In the genomic region with DNA sequence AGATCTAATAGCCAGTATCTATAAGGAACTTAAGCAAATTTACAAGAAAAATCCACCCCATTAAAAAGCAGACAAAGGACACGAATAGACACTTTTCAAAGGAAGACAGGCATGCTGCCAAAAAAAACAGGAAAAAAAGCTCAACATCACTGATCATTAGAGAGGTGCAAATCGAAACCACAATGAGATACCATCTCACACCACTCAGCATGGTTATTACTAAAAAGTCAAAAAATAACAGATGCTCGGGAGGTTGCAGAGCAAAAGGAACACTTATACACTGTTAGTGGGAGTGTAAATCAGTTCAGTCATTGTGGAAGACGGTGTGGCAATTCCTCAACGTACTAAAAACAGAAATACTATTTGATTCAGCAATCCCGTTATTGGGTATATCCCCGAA, we compare ENCODE assay signal across 14 cellular contexts. TPM values are rescaled to one million over a fixed set of nuclear protein-coding genes. Genes with fewer than 3 reads are reported as not detected.
DNase-seq lines count a peak whose midpoint lies in the region; ATAC-seq and TF ChIP-seq lines count a peak whose summit lies in the region.
"Had no signal": no experiment of that assay in that cellular context is flagged by ENCODE, and none has a peak within 500 bp of the region (broad histone marks: within the 10 kb centered on the region; RNA-seq: fewer than 3 reads in every experiment).

No MANE protein-coding gene starts in this region.

- in situ Hi-C loops in KBM-7 (cut with MboI; ENCODE audit: low pct_unique_long_range_greater_than_20kb, low sequenced_read_pairs): no loop called here

- peaks cover 70% of the 10 kb centered on the region for H3K36me3 Mint-ChIP-seq in activated T-cell treated with anti-CD3 and anti-CD28 coated beads, Interleukin-2, amount 50 U/mL, for 24 hours (ENCODE audit: low read depth)
- H3K36me3 Mint-ChIP-seq in activated T-helper 17 cell treated with anti-CD3 and anti-CD28 coated beads, Interleukin-2, amount 50 U/mL, for 72 hours (ENCODE audit: low read depth): peaks cover 66% of the 10 kb centered on the region
- peaks cover 18 to 57% (median 30%) of the 10 kb centered on the region in 5 donors for H3K36me3 Mint-ChIP-seq in naive thymus-derived CD4-positive, alpha-beta T cell

- peaks cover 44% of the 10 kb centered on the region for H3K4me1 Mint-ChIP-seq in activated T-cell treated with anti-CD3 and anti-CD28 coated beads, Interleukin-2, amount 50 U/mL, for 24 hours (ENCODE audit: low read depth)
- H3K4me1 Mint-ChIP-seq in activated T-helper 17 cell treated with anti-CD3 and anti-CD28 coated beads, Interleukin-2, amount 50 U/mL, for 72 hours: peaks cover 25% of the 10 kb centered on the region
- H3K4me1 Mint-ChIP-seq in naive thymus-derived CD4-positive, alpha-beta T cell: peaks cover 24 to 50% (median 44%) of the 10 kb centered on the region in 7 donors

- H3K27me3 Mint-ChIP-seq in activated T-cell treated with anti-CD3 and anti-CD28 coated beads, Interleukin-2, amount 50 U/mL, for 24 hours: no peaks in the 10 kb centered on the region
- H3K27me3 Mint-ChIP-seq in activated T-helper 17 cell treated with anti-CD3 and anti-CD28 coated beads, Interleukin-2, amount 50 U/mL, for 72 hours: no peaks in the 10 kb centered on the region
- no peaks in the 10 kb centered on the region for H3K27me3 Mint-ChIP-seq in naive thymus-derived CD4-positive, alpha-beta T cell
- H3K27me3 Mint-ChIP-seq: stimulated activated naive B cell treated with anti-CD40 and anti-IgM and Interleukin-4, amounts not matched to agents 10 μg/mL and 1 μg/mL and 100 μg/mL, for 72 hours had no signal

- peaks cover 3 to 9% of the 10 kb centered on the region in 2 donors for H3K4me1 ChIP-seq in naive thymus-derived CD4-positive, alpha-beta T cell (ENCODE audit: control insufficient read depth in 2 of 2, insufficient read depth in 2 of 2, low read length in 2 of 2)
- H3K4me1 ChIP-seq in psoas muscle (no peaks in the 10 kb centered on the region), smooth muscle cell (ENCODE audit: low read depth) (no peaks in the 10 kb centered on the region)

- no peaks in the 10 kb centered on the region for H3K9me3 ChIP-seq in naive thymus-derived CD4-positive, alpha-beta T cell (ENCODE audit: control insufficient read depth in 2 of 3, low read length in 3 of 3)
- H3K9me3 ChIP-seq in psoas muscle: no peaks in the 10 kb centered on the region
- H3K9me3 ChIP-seq in smooth muscle cell (replicated peaks; ENCODE audit: low read depth): no peaks in the 10 kb centered on the region

- DNase-seq in activated T-cell treated with anti-CD3 and anti-CD28 coated beads, Interleukin-2, amount 50 U/mL, for 24 hours: no peak
- DNase-seq in activated T-cell treated with anti-CD3 and anti-CD28 coated beads for 4 hours: no peak
- DNase-seq in KBM-7: peak; percentile 56
- DNase-seq in naive thymus-derived CD4-positive, alpha-beta T cell: peak in 2 of 9 donors; percentile 10 to 15
- DNase-seq in psoas muscle: no peak
- DNase-seq in smooth muscle cell (lab: John Stamatoyannopoulos, UW; ENCODE audit: unreplicated experiment): no peak
- no peak for DNase-seq in HK-2 (ENCODE audit: unreplicated experiment)
- DNase-seq: activated gamma-delta T cell treated with Interleukin-2 at 50 U/mL for 16 hours; AML-193; foreskin melanocyte; NCI-H187; retina; stimulated activated naive B cell treated with anti-CD40 and anti-IgM and Interleukin-4, amounts not matched to agents 10 μg/mL and 1 μg/mL and 100 μg/mL, for 72 hours had no signal

- no peak overlapping the region for H3K27ac ChIP-seq in naive thymus-derived CD4-positive, alpha-beta T cell (ENCODE audit: low read depth, low read length)
- H3K27ac ChIP-seq in psoas muscle: no peak overlapping the region
- H3K27ac ChIP-seq in smooth muscle cell (ENCODE audit: low read depth): no peak overlapping the region

- POLR2A ChIA-PET in naive thymus-derived CD4-positive, alpha-beta T cell (lab: Charles Lee): no interaction called here

- no peaks in the 10 kb centered on the region for H3K27me3 ChIP-seq in naive thymus-derived CD4-positive, alpha-beta T cell (ENCODE audit: control insufficient read depth in 2 of 2, insufficient read depth in 2 of 2, low read length in 2 of 2)
- H3K27me3 ChIP-seq in psoas muscle (ENCODE audit: insufficient read depth in 3 of 3, low read length in 2 of 3) (no peaks in the 10 kb centered on the region), smooth muscle cell (ENCODE audit: low read depth) (no peaks in the 10 kb centered on the region)

- 67 to 69% (median 68%) methylated on average over 7 of the region's 7 CpGs for WGBS in psoas muscle, 3 donors
- WGBS in smooth muscle cell (ENCODE audit: low lambda C conversion rate): 92% methylated on average over 7 of the region's 7 CpGs

- H3K9me3 Mint-ChIP-seq in activated T-cell treated with anti-CD3 and anti-CD28 coated beads, Interleukin-2, amount 50 U/mL, for 24 hours: no peaks in the 10 kb centered on the region
- no peaks in the 10 kb centered on the region for H3K9me3 Mint-ChIP-seq in activated T-helper 17 cell treated with anti-CD3 and anti-CD28 coated beads, Interleukin-2, amount 50 U/mL, for 72 hours
- H3K9me3 Mint-ChIP-seq in naive thymus-derived CD4-positive, alpha-beta T cell: no peaks in the 10 kb centered on the region

- peaks cover 0 to 10% (median 0%) of the 10 kb centered on the region in 3 experiments for H3K36me3 ChIP-seq in naive thymus-derived CD4-positive, alpha-beta T cell (ENCODE audit: control insufficient read depth in 2 of 3, insufficient read depth in 3 of 3, low read length in 3 of 3)
- H3K36me3 ChIP-seq in psoas muscle (ENCODE audit: insufficient read depth in 1 of 2, low read depth in 1 of 2) (peaks cover 0 to 20% of the 10 kb centered on the region in 2 donors), smooth muscle cell (ENCODE audit: low read depth) (peaks cover 5% of the 10 kb centered on the region)

- peak; percentile 45 for ATAC-seq in activated T-helper 17 cell treated with anti-CD3 and anti-CD28 coated beads, Interleukin-2, amount 50 U/mL, for 72 hours (replicated peaks)
- no peak for ATAC-seq in naive thymus-derived CD4-positive, alpha-beta T cell
- ATAC-seq in psoas muscle: no peak
- ATAC-seq: stimulated activated naive B cell treated with anti-CD40 and anti-IgM and Interleukin-4, amounts not matched to agents 10 μg/mL and 1 μg/mL and 100 μg/mL, for 72 hours had no signal

- no peak for TF ChIP-seq CTCF in psoas muscle (IDR thresholded peaks at IDR 0.05)
- no peak for TF ChIP-seq CTCF in smooth muscle cell (IDR thresholded peaks at IDR 0.05; ENCODE audit: borderline replicate concordance, insufficient read depth, poor library complexity, severe bottlenecking)

- no peak overlapping the region for H3K9ac ChIP-seq in smooth muscle cell (ENCODE audit: low read depth)

- intact Hi-C loops in naive thymus-derived CD4-positive, alpha-beta T cell (cut with micrococcal nuclease): no loop called here
- intact Hi-C loops in psoas muscle (cut with DNase I): no loop called here

- peak overlapping the region; percentile 43 for H3K4me3 ChIP-seq in naive thymus-derived CD4-positive, alpha-beta T cell (ENCODE audit: low read length)
- H3K4me3 ChIP-seq in psoas muscle (no peak overlapping the region), smooth muscle cell (no peak overlapping the region)

- no peaks in the 10 kb centered on the region for H3F3A ChIP-seq in smooth muscle cell (ENCODE audit: low read depth)

- peaks cover 21% of the 10 kb centered on the region for H4K20me1 ChIP-seq in smooth muscle cell (ENCODE audit: low read depth)

- CTCF ChIA-PET in naive thymus-derived CD4-positive, alpha-beta T cell (lab: Charles Lee): interaction anchor here (1.1 kb wide), 2 partner anchors 9 to 13 kb away, joined by 3 read pairs; no protein-coding TSS in a partner anchor

- no peak overlapping the region for H3K4me3 Mint-ChIP-seq in activated T-cell treated with anti-CD3 and anti-CD28 coated beads, Interleukin-2, amount 50 U/mL, for 24 hours
- H3K4me3 Mint-ChIP-seq in activated T-helper 17 cell treated with anti-CD3 and anti-CD28 coated beads, Interleukin-2, amount 50 U/mL, for 72 hours: peak overlapping the region; percentile 40
- peak overlapping the region in 9 of 10 donors; percentile 19 to 74 (median 64) for H3K4me3 Mint-ChIP-seq in naive thymus-derived CD4-positive, alpha-beta T cell
- H3K4me3 Mint-ChIP-seq: stimulated activated naive B cell treated with anti-CD40 and anti-IgM and Interleukin-4, amounts not matched to agents 10 μg/mL and 1 μg/mL and 100 μg/mL, for 72 hours had no signal

- H3K79me2 ChIP-seq in smooth muscle cell (ENCODE audit: low read depth): peaks cover 5% of the 10 kb centered on the region

- no peak overlapping the region for H2AFZ ChIP-seq in smooth muscle cell (ENCODE audit: low read depth)

- no peak overlapping the region for H3K4me2 ChIP-seq in smooth muscle cell

- H3K27ac Mint-ChIP-seq in activated T-cell treated with anti-CD3 and anti-CD28 coated beads, Interleukin-2, amount 50 U/mL, for 24 hours: peak overlapping the region; percentile 38
- peak overlapping the region; percentile 5 for H3K27ac Mint-ChIP-seq in activated T-helper 17 cell treated with anti-CD3 and anti-CD28 coated beads, Interleukin-2, amount 50 U/mL, for 72 hours
- H3K27ac Mint-ChIP-seq in naive thymus-derived CD4-positive, alpha-beta T cell: peak overlapping the region; percentile 11 to 75 (median 52)
- H3K27ac Mint-ChIP-seq: stimulated activated naive B cell treated with anti-CD40 and anti-IgM and Interleukin-4, amounts not matched to agents 10 μg/mL and 1 μg/mL and 100 μg/mL, for 72 hours had no signal

RNA-seq across cellular contexts. Expression of a gene that starts 9.6 kb away (rescaled TPM):
- total RNA-seq in activated T-helper 17 cell treated with anti-CD3 and anti-CD28 coated beads, Interleukin-2, amount 50 U/mL, for 72 hours: 10 to 100 TPM; 57.3 to 73.8 TPM
- total RNA-seq in naive thymus-derived CD4-positive, alpha-beta T cell: 10 to 100 TPM; 45.1 to 71.3 (median 48.9) TPM
- 100 to 1,000 TPM; 105 to 116 TPM for polyA plus RNA-seq in naive thymus-derived CD4-positive, alpha-beta T cell
- 10 to 100 TPM; 42.8 to 70.6 (median 61.2) TPM for total RNA-seq in psoas muscle
- 10 to 100 TPM; 34.0 to 50.5 (median 42.9) TPM for polyA plus RNA-seq in psoas muscle
- total RNA-seq in smooth muscle cell: 50.6 and 63.8 TPM in 2 replicates
- 86.2 and 88.5 TPM in 2 replicates for polyA plus RNA-seq in smooth muscle cell

RNA-seq across cellular contexts. Expression of a gene that starts 10.4 kb away (rescaled TPM):
- not detected for total RNA-seq in activated T-helper 17 cell treated with anti-CD3 and anti-CD28 coated beads, Interleukin-2, amount 50 U/mL, for 72 hours
- total RNA-seq in naive thymus-derived CD4-positive, alpha-beta T cell: not detected
- polyA plus RNA-seq in naive thymus-derived CD4-positive, alpha-beta T cell: not detected
- total RNA-seq in psoas muscle (not detected), smooth muscle cell (not detected in 2 replicates)
- polyA plus RNA-seq in psoas muscle (under 1 TPM in 2 of 3 donors, not detected in 1; 0.12 to 0.21 TPM), smooth muscle cell (not detected in 2 replicates)
